Comparison of ENCODE assay signal across 10 cellular contexts in the genomic region with DNA sequence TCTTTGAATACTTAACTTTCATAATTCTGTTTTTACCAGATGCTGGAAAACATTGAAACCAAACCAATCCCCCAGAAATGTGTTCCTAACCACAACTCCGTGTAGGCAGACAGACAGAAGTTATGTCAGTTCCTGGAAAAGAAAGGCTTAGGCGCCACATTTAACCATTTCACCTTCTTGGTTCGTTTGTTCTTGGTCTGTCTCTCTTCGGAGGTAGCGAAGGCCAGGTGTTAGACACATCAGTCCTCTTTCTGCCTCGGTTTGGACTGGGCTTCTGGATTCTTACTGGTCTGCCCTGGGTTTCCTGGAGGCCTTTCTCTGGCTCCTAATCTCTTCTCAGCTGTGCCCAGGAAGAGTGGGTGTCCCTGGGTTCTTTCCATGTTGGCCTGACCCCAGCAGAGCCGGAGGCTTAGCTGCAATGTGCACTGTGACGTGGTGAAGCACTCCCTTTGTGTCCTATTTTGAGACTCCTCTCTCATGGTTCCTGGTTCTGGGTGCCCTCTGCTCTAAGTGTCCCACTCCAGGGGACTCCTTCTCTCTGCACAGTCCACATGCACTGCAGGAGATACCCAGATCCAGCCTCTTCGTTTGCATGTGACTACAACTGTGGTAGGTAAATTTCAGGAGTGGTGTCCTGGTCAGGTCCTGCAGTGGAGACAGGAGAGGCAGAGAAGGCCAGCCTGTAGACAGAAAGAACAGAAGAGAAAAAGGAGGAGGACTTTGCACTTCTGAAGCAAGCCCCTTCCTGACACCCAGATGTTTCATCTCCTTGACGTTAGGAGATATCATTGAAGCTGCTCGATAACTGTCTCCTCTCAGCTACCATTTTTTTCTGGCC. TPM values are rescaled to one million over a fixed set of nuclear protein-coding genes. Genes with fewer than 3 reads are reported as not detected.
DNase-seq lines count a peak whose midpoint lies in the region; ATAC-seq lines count a peak whose summit lies in the region.
"Had no signal": no experiment of that assay in that cellular context is flagged by ENCODE, and none has a peak within 500 bp of the region (broad histone marks: within the 10 kb centered on the region; RNA-seq: fewer than 3 reads in every experiment).

No MANE protein-coding gene starts in this region.

- H2BK12ac ChIP-seq in mesenchymal stem cell (ENCODE audit: low read length in 2 of 2): peak overlapping the region in 1 of 2 experiments; percentile 34

- no peak for DNase-seq in activated naive CD8-positive, alpha-beta T cell treated with anti-CD3 and anti-CD28 coated beads, Interleukin-2, amount 10 ng/mL, durations not matched to agents 7 days and 5 days
- DNase-seq in activated naive CD8-positive, alpha-beta T cell treated with anti-CD3 and anti-CD28 coated beads, Interleukin-2, amount 50 U/mL, for 24 hours: no peak
- DNase-seq in mesenchymal stem cell (peak; percentile 31), NCI-H2107 (lab: John Stamatoyannopoulos, UW) (no peak), SHP77 treated with DMSO at 0.1 percent for 48 hours (lab: John Stamatoyannopoulos, UW) (no peak), NCI-H446 (lab: John Stamatoyannopoulos, UW) (no peak), NCI-H146 (lab: John Stamatoyannopoulos, UW) (no peak)
- DNase-seq: activated CD4-positive, alpha-beta T cell treated with anti-CD3 and anti-CD28 coated beads, Interleukin-2, amount 50 U/mL, for 1 hour; NCI-H748 treated with DMSO at 0.1 percent for 48 hours had no signal

- POLR2A ChIA-PET in activated naive CD8-positive, alpha-beta T cell treated with anti-CD3 and anti-CD28 coated beads, Interleukin-2, amount 10 ng/mL, durations not matched to agents 7 days and 5 days (lab: Charles Lee): no interaction called here

- peak overlapping the region; percentile 4 for H2BK15ac ChIP-seq in mesenchymal stem cell (ENCODE audit: low read depth, poor library complexity, severe bottlenecking)

- no peak overlapping the region for H3K4me2 ChIP-seq in mesenchymal stem cell (ENCODE audit: low read length, poor library complexity, severe bottlenecking)

- H2AFZ ChIP-seq in mesenchymal stem cell (ENCODE audit: low read depth, low read length): no peak overlapping the region

- peak overlapping the region in 1 of 2 experiments; percentile 55 for H3K18ac ChIP-seq in mesenchymal stem cell (ENCODE audit: low read depth in 1 of 2, low read length in 2 of 2)

- H3K79me1 ChIP-seq in mesenchymal stem cell (replicated peaks; ENCODE audit: low read length, poor library complexity, severe bottlenecking): no peaks in the 10 kb centered on the region

- H3K9ac ChIP-seq in mesenchymal stem cell (ENCODE audit: low read length): peak overlapping the region; percentile 81

- H3K4me3 Mint-ChIP-seq in activated naive CD8-positive, alpha-beta T cell treated with anti-CD3 and anti-CD28 coated beads, Interleukin-2, amount 10 ng/mL, durations not matched to agents 7 days and 5 days: peak overlapping the region; percentile 2
- H3K4me3 Mint-ChIP-seq in activated naive CD8-positive, alpha-beta T cell treated with anti-CD3 and anti-CD28 coated beads, Interleukin-2, amount 50 U/mL, for 24 hours: no peak overlapping the region

- peaks cover 8% of the 10 kb centered on the region for H3K4me1 ChIP-seq in mesenchymal stem cell (ENCODE audit: control insufficient read depth, insufficient read depth, low read depth, low read length)

- peaks cover 46% of the 10 kb centered on the region for H3K27me3 Mint-ChIP-seq in activated naive CD8-positive, alpha-beta T cell treated with anti-CD3 and anti-CD28 coated beads, Interleukin-2, amount 10 ng/mL, durations not matched to agents 7 days and 5 days
- peaks cover 16% of the 10 kb centered on the region for H3K27me3 Mint-ChIP-seq in activated naive CD8-positive, alpha-beta T cell treated with anti-CD3 and anti-CD28 coated beads, Interleukin-2, amount 50 U/mL, for 24 hours

- H3K9me3 Mint-ChIP-seq in activated naive CD8-positive, alpha-beta T cell treated with anti-CD3 and anti-CD28 coated beads, Interleukin-2, amount 10 ng/mL, durations not matched to agents 7 days and 5 days: no peaks in the 10 kb centered on the region
- no peaks in the 10 kb centered on the region for H3K9me3 Mint-ChIP-seq in activated naive CD8-positive, alpha-beta T cell treated with anti-CD3 and anti-CD28 coated beads, Interleukin-2, amount 50 U/mL, for 24 hours

- H3K27ac Mint-ChIP-seq in activated naive CD8-positive, alpha-beta T cell treated with anti-CD3 and anti-CD28 coated beads, Interleukin-2, amount 10 ng/mL, durations not matched to agents 7 days and 5 days: no peak overlapping the region
- H3K27ac Mint-ChIP-seq in activated naive CD8-positive, alpha-beta T cell treated with anti-CD3 and anti-CD28 coated beads, Interleukin-2, amount 50 U/mL, for 24 hours: no peak overlapping the region

- no peaks in the 10 kb centered on the region for H3K9me3 ChIP-seq in mesenchymal stem cell (ENCODE audit: control insufficient read depth, low read length)

- H2BK5ac ChIP-seq in mesenchymal stem cell (ENCODE audit: low read depth, low read length, poor library complexity, severe bottlenecking): no peak overlapping the region

- 82% methylated on average over 9 of the region's 11 CpGs for WGBS in mesenchymal stem cell

- H3K14ac ChIP-seq in mesenchymal stem cell (ENCODE audit: low read length in 2 of 2): no peak overlapping the region

- peak overlapping the region in 1 of 2 experiments; percentile 62 for H3K4me3 ChIP-seq in mesenchymal stem cell (ENCODE audit: insufficient read depth in 1 of 2, low read depth in 1 of 2, low read length in 2 of 2)

- H3K27ac ChIP-seq in cingulate gyrus (ENCODE audit: low read depth, low read length) (peak overlapping the region; percentile 31), mesenchymal stem cell (ENCODE audit: low read length, poor library complexity, severe bottlenecking) (no peak overlapping the region)

- no peaks in the 10 kb centered on the region for H3K27me3 ChIP-seq in mesenchymal stem cell (ENCODE audit: control insufficient read depth in 1 of 2, insufficient read depth in 1 of 2, low read length in 2 of 2)

- ATAC-seq in activated naive CD8-positive, alpha-beta T cell treated with anti-CD3 and anti-CD28 coated beads, Interleukin-2, amount 10 ng/mL, durations not matched to agents 7 days and 5 days (ENCODE audit: low read depth): no peak
- no peak for ATAC-seq in activated naive CD8-positive, alpha-beta T cell treated with anti-CD3 and anti-CD28 coated beads, Interleukin-2, amount 50 U/mL, for 24 hours

- H4K91ac ChIP-seq in mesenchymal stem cell (ENCODE audit: low read length): no peak overlapping the region

- peak overlapping the region; percentile 30 for H4K8ac ChIP-seq in mesenchymal stem cell (ENCODE audit: low read length)

- H2AK5ac ChIP-seq in mesenchymal stem cell (ENCODE audit: low read length, severe bottlenecking): peak overlapping the region; percentile 4

- no peak overlapping the region for H2BK120ac ChIP-seq in mesenchymal stem cell (ENCODE audit: low read depth, low read length)

- no peaks in the 10 kb centered on the region for H3K36me3 ChIP-seq in mesenchymal stem cell (ENCODE audit: control insufficient read depth in 1 of 2, insufficient read depth in 2 of 2, low read depth in 1 of 2, low read length in 2 of 2)

- H3K4ac ChIP-seq in mesenchymal stem cell (ENCODE audit: low read depth in 1 of 2, low read length in 2 of 2): no peak overlapping the region

- no peak overlapping the region for H3K23ac ChIP-seq in mesenchymal stem cell (ENCODE audit: low read length in 2 of 2)

- H3K4me1 Mint-ChIP-seq in activated naive CD8-positive, alpha-beta T cell treated with anti-CD3 and anti-CD28 coated beads, Interleukin-2, amount 10 ng/mL, durations not matched to agents 7 days and 5 days: peaks cover 9% of the 10 kb centered on the region
- peaks cover 4% of the 10 kb centered on the region for H3K4me1 Mint-ChIP-seq in activated naive CD8-positive, alpha-beta T cell treated with anti-CD3 and anti-CD28 coated beads, Interleukin-2, amount 50 U/mL, for 24 hours

- H3K36me3 Mint-ChIP-seq in activated naive CD8-positive, alpha-beta T cell treated with anti-CD3 and anti-CD28 coated beads, Interleukin-2, amount 10 ng/mL, durations not matched to agents 7 days and 5 days: no peaks in the 10 kb centered on the region
- H3K36me3 Mint-ChIP-seq in activated naive CD8-positive, alpha-beta T cell treated with anti-CD3 and anti-CD28 coated beads, Interleukin-2, amount 50 U/mL, for 24 hours (ENCODE audit: low read depth): no peaks in the 10 kb centered on the region

RNA-seq across cellular contexts. Expression of a gene that starts 23.0 kb away (rescaled TPM):
- 1 to 10 TPM in 1 of 2 experiments, under 1 TPM in 1; 0.94 to 3.6 TPM for total RNA-seq in activated naive CD8-positive, alpha-beta T cell treated with anti-CD3 and anti-CD28 coated beads, Interleukin-2, amount 10 ng/mL, durations not matched to agents 7 days and 5 days
- 128 TPM for polyA plus RNA-seq in mesenchymal stem cell (2013, experiment 1 of 2)
- polyA plus RNA-seq in mesenchymal stem cell (2013, experiment 2 of 2): 128 TPM
